ENCODE assay signal across 9 cellular contexts in the genomic region with DNA sequence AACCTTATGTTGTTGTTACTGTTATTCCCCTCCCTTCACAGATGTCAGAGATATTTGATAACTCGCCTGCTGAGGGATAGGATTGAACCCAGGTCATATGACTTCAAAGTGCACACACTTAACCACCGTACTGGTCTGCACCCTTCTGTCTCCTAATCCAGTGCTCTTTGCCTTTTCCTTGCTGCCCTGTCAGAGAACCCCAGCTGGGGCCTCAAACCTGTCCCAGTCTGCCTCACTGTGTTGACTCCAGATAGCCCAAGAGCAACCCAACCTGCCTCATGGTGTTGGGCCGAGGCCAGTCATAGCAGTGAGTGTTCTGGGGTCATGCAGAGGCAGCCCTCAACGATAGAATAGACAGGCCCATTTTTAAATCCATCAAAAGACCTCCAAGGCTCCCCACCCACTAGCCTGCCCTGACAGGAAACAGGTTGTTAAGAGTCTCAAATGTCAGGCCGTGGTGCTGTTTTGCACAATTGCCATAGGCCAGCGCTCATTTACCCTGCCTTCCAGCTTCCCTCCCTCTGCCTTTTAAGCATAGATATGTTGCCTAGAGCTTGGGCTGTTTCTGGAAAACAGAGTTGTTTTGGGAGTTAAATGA. TPM values are rescaled to one million over a fixed set of nuclear protein-coding genes. Genes with fewer than 3 reads are reported as not detected.
DNase-seq lines count a peak whose midpoint lies in the region; ATAC-seq and TF ChIP-seq lines count a peak whose summit lies in the region.
"Had no signal": no experiment of that assay in that cellular context is flagged by ENCODE, and none has a peak within 500 bp of the region (broad histone marks: within the 10 kb centered on the region; RNA-seq: fewer than 3 reads in every experiment).

No MANE protein-coding gene starts in this region.

- DNase-seq in esophagus squamous epithelium (lab: John Stamatoyannopoulos, UW) = no peak
- peak; percentile 59 for DNase-seq in renal cortical epithelial cell (ENCODE audit: low read depth)
- no peak for DNase-seq in GM20000 (ENCODE audit: low spot score)
- DNase-seq: NCI-H446 had no signal

- H3K27ac ChIP-seq in HEK293 (ENCODE audit: extremely low read depth, low read depth, low read length) = peak overlapping the region; percentile 27
- peak overlapping the region; percentile 79 for H3K27ac ChIP-seq in OCI-LY1 (ENCODE audit: low read depth, low read length, poor library complexity, severe bottlenecking)
- H3K27ac ChIP-seq in esophagus squamous epithelium = peak overlapping the region; percentile 74 to 91 (median 90)

- H3K4me1 ChIP-seq in HEK293 (ENCODE audit: control insufficient read depth, insufficient read depth, low read length) (peaks cover 2% of the 10 kb centered on the region; the same call in 1 of the 2 replicates), OCI-LY1 (ENCODE audit: insufficient read depth, low read length, severe bottlenecking) (peaks cover 69% of the 10 kb centered on the region), esophagus squamous epithelium (peaks cover 30 to 85% (median 45%) of the 10 kb centered on the region in 3 donors)

- H3K36me3 ChIP-seq in HEK293 (ENCODE audit: control insufficient read depth in 2 of 2, insufficient read depth in 1 of 2, low read length in 2 of 2) = peaks cover 3 to 14% of the 10 kb centered on the region in 2 experiments; a peak in 2 of 3 replicates
- H3K36me3 ChIP-seq in OCI-LY1 (ENCODE audit: insufficient read depth, low read length) = no peaks in the 10 kb centered on the region
- H3K36me3 ChIP-seq in esophagus squamous epithelium = no peaks in the 10 kb centered on the region

- H3K79me2 ChIP-seq in OCI-LY1 (ENCODE audit: insufficient read depth, low read length) = no peaks in the 10 kb centered on the region

- CTCF ChIA-PET in HEK293 (lab: Yijun Ruan, JAX) = interaction anchor here (0.7 to 0.9 kb wide), 2 partner anchors 31 to 126 kb away, joined by 3 read pairs; no protein-coding TSS in a partner anchor

- WGBS in esophagus squamous epithelium, 2 donors = 17 to 22% methylated on average over 5 to 6 of the region's 6 CpGs

- 0 out of 2 replicates have a peak overlapping the region, but pooled peaks have one; percentile 69 for H2AFZ ChIP-seq in OCI-LY1 (ENCODE audit: low read length)

- no peak for TF ChIP-seq POLR2A in esophagus squamous epithelium (IDR thresholded peaks at IDR 0.05)

- H3K9me3 ChIP-seq in HEK293 (ENCODE audit: control insufficient read depth, insufficient read depth, low read depth, low read length) (no peaks in the 10 kb centered on the region), OCI-LY1 (ENCODE audit: low read length) (no peaks in the 10 kb centered on the region), esophagus squamous epithelium (no peaks in the 10 kb centered on the region)

- H3K9ac ChIP-seq in OCI-LY1 (ENCODE audit: low read length) = peak overlapping the region; percentile 33; the same call in 1 of the 2 replicates

- intact Hi-C loops in esophagus squamous epithelium (cut with DNase I) = no loop called here

- TF ChIP-seq CTCF in HEK293 (tag by site-specific recombination; IDR thresholded peaks at IDR 0.05) (no peak), OCI-LY1 (IDR thresholded peaks at IDR 0.05; ENCODE audit: low read length) (no peak; the same call in 1 of the 2 replicates), esophagus squamous epithelium (IDR thresholded peaks at IDR 0.05) (peak in 1 of 6 experiments; percentile 3), GM20000 (IDR thresholded peaks at IDR 0.05; ENCODE audit: extremely low read depth, missing control alignments) (no peak)

- H4K20me1 ChIP-seq in OCI-LY1 (ENCODE audit: insufficient read depth, low read length) = no peaks in the 10 kb centered on the region

- POLR2A ChIA-PET in HEK293 (lab: Yijun Ruan, JAX) = interaction anchor here (0.6 kb wide), 1 partner anchor 72 kb away, joined by 5 read pairs; no protein-coding TSS in a partner anchor

- H3K27me3 ChIP-seq in OCI-LY1 (ENCODE audit: insufficient read depth, low read length) (no peaks in the 10 kb centered on the region), esophagus squamous epithelium (no peaks in the 10 kb centered on the region)

- peak overlapping the region; percentile 3; the same call in 1 of the 2 replicates for H3K4me2 ChIP-seq in OCI-LY1 (ENCODE audit: low read length)

- no peaks in the 10 kb centered on the region for H3K9me2 ChIP-seq in OCI-LY1 (ENCODE audit: low read depth, low read length)

- H3F3A ChIP-seq in OCI-LY1 (ENCODE audit: insufficient read depth, low read length) = no peaks in the 10 kb centered on the region

- ATAC-seq in HG03432 (IDR thresholded peaks at IDR 0.05; ENCODE audit: unreplicated experiment) (no peak), GM18909 (IDR thresholded peaks at IDR 0.05; ENCODE audit: poor library complexity, unreplicated experiment) (no peak), GM21723 (IDR thresholded peaks at IDR 0.05; ENCODE audit: unreplicated experiment) (no peak)

- H3K4me3 ChIP-seq in HEK293 (ENCODE audit: low read depth, low read length) = no peak overlapping the region
- H3K4me3 ChIP-seq in OCI-LY1 (ENCODE audit: low read depth, low read length, poor library complexity, severe bottlenecking) = no peak overlapping the region
- H3K4me3 ChIP-seq in esophagus squamous epithelium = peak overlapping the region in 2 of 4 donors; percentile 35 to 41

TF ChIP-seq in HEK293, 187 proteins besides CTCF, POLR2A, EP300 and RAD21:
- TF ChIP-seq, protein P1, sequence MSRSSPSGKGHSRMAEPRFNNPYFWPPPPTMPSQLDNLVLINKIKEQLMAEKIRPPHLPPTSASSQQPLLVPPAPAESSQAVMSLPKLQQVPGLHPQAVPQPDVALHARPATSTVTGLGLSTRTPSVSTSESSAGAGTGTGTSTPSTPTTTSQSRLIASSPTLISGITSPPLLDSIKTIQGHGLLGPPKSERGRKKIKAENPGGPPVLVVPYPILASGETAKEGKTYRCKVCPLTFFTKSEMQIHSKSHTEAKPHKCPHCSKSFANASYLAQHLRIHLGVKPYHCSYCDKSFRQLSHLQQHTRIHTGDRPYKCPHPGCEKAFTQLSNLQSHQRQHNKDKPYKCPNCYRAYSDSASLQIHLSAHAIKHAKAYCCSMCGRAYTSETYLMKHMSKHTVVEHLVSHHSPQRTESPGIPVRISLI (tag by site-specific recombination; IDR thresholded peaks at IDR 0.05) = no peak
- TF ChIP-seq ZNF677 (tag by site-specific recombination; IDR thresholded peaks at IDR 0.05) = no peak
- no peak for TF ChIP-seq BCL11A (tag by site-specific recombination; IDR thresholded peaks at IDR 0.05; ENCODE audit: low read depth)
- peak; percentile 41; the same call in 1 of the 2 replicates for TF ChIP-seq SCRT1 (tag by site-specific recombination; IDR thresholded peaks at IDR 0.05; ENCODE audit: borderline replicate concordance)
- peak; percentile 78 for TF ChIP-seq FEZF1 (tag by site-specific recombination; IDR thresholded peaks at IDR 0.05)
- no peak for TF ChIP-seq ZNF701 (tag by site-specific recombination; IDR thresholded peaks at IDR 0.05)
- no peak for TF ChIP-seq ZNF433 (tag by site-specific recombination; IDR thresholded peaks at IDR 0.05; ENCODE audit: low read depth)
- no peak for TF ChIP-seq ZBTB17 (tag by site-specific recombination; IDR thresholded peaks at IDR 0.05)

RNA-seq across cellular contexts. Expression of gene PDCD4, which starts 37.0 kb away (rescaled TPM):
- total RNA-seq in esophagus squamous epithelium (100 to 1,000 TPM in 3 of 4 donors, 10 to 100 TPM in 1; 68.3 to 299 (median 171) TPM), renal cortical epithelial cell (27.3 and 93.2 TPM in 2 replicates)

Comparison
In these comparisons a context has a peak if more than half of its experiments do, and no peak if none do; other contexts are left out.
1. H3K27ac ChIP-seq: peak in every context shown above with its lines; median percentile 90 in esophagus squamous epithelium; 79 in OCI-LY1; 27 in HEK293.